ENCODE assay signal across 1 cellular context in genomic region chr17:44688200-44688599, GRCh38.
TF ChIP-seq lines count a peak whose summit lies in the region.

No MANE protein-coding gene starts in this region.

TF ChIP-seq in K562, 482 proteins besides CTCF, POLR2A, EP300 and RAD21:
- TF ChIP-seq NFXL1 (CRISPR knock-in tag; IDR thresholded peaks at IDR 0.05) (no peak), LCOR (CRISPR knock-in tag; IDR thresholded peaks at IDR 0.05) (no peak), FOXP4 (CRISPR knock-in tag; IDR thresholded peaks at IDR 0.05; ENCODE audit: borderline replicate concordance) (no peak), SOX6 (IDR thresholded peaks at IDR 0.05) (no peak), ETV5 (CRISPR knock-in tag; IDR thresholded peaks at IDR 0.05; ENCODE audit: low read depth) (no peak), ZNF121 (CRISPR knock-in tag; conservative IDR thresholded peaks at IDR 0.05) (peak; percentile 79; the same call in 1 of the 2 replicates), MAZ (CRISPR knock-in tag; conservative IDR thresholded peaks at IDR 0.05 in 1 of 2, IDR thresholded peaks at IDR 0.05 in 1 of 2) (no peak)
- TF ChIP-seq, protein P1, sequence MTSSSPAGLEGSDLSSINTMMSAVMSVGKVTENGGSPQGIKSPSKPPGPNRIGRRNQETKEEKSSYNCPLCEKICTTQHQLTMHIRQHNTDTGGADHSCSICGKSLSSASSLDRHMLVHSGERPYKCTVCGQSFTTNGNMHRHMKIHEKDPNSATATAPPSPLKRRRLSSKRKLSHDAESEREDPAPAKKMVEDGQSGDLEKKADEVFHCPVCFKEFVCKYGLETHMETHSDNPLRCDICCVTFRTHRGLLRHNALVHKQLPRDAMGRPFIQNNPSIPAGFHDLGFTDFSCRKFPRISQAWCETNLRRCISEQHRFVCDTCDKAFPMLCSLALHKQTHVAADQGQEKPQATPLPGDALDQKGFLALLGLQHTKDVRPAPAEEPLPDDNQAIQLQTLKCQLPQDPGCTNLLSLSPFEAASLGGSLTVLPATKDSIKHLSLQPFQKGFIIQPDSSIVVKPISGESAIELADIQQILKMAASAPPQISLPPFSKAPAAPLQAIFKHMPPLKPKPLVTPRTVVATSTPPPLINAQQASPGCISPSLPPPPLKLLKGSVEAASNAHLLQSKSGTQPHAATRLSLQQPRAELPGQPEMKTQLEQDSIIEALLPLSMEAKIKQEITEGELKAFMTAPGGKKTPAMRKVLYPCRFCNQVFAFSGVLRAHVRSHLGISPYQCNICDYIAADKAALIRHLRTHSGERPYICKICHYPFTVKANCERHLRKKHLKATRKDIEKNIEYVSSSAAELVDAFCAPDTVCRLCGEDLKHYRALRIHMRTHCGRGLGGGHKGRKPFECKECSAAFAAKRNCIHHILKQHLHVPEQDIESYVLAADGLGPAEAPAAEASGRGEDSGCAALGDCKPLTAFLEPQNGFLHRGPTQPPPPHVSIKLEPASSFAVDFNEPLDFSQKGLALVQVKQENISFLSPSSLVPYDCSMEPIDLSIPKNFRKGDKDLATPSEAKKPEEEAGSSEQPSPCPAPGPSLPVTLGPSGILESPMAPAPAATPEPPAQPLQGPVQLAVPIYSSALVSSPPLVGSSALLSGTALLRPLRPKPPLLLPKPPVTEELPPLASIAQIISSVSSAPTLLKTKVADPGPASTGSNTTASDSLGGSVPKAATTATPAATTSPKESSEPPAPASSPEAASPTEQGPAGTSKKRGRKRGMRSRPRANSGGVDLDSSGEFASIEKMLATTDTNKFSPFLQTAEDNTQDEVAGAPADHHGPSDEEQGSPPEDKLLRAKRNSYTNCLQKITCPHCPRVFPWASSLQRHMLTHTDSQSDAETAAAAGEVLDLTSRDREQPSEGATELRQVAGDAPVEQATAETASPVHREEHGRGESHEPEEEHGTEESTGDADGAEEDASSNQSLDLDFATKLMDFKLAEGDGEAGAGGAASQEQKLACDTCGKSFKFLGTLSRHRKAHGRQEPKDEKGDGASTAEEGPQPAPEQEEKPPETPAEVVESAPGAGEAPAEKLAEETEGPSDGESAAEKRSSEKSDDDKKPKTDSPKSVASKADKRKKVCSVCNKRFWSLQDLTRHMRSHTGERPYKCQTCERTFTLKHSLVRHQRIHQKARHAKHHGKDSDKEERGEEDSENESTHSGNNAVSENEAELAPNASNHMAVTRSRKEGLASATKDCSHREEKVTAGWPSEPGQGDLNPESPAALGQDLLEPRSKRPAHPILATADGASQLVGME (CRISPR knock-in tag; IDR thresholded peaks at IDR 0.05) = no peak
- TF ChIP-seq, protein P2, sequence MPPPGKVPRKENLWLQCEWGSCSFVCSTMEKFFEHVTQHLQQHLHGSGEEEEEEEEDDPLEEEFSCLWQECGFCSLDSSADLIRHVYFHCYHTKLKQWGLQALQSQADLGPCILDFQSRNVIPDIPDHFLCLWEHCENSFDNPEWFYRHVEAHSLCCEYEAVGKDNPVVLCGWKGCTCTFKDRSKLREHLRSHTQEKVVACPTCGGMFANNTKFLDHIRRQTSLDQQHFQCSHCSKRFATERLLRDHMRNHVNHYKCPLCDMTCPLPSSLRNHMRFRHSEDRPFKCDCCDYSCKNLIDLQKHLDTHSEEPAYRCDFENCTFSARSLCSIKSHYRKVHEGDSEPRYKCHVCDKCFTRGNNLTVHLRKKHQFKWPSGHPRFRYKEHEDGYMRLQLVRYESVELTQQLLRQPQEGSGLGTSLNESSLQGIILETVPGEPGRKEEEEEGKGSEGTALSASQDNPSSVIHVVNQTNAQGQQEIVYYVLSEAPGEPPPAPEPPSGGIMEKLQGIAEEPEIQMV (tag; conservative IDR thresholded peaks at IDR 0.05; ENCODE audit: low read depth) = no peak
